In the genomic region with DNA sequence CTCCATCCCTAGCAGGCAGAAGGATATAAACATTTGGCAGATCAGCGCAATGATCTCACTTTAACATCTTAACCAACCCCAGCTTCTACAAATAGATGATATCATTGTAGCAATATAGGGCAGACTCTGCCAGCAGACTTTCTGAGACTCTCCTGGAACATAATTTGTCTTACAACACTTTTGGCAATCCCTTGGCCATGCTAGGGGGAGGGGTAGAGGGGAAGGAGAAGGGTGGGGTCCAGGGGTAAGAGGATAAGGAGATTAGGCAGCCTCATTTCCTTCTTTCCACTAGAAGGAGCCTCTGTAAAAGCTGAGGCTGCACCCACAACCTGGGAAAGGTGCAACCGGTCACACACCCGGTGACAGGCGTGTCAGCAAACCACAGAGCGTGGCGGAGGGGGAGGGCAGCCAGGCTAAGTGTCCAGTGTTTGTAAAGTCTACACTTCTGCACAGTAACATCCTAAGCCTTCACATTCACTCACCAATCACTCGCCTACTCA, we compare ENCODE assay signal across 1 cellular context.
A peak's percentile ranks its signal among the peaks of the same experiment; 100 is the strongest.
TF ChIP-seq lines count a peak whose summit lies in the region.

No MANE protein-coding gene starts in this region.

TF ChIP-seq in HEK293, 187 proteins besides CTCF, POLR2A, EP300 and RAD21 (continued from another document and continues in another):
- TF ChIP-seq, protein P1, sequence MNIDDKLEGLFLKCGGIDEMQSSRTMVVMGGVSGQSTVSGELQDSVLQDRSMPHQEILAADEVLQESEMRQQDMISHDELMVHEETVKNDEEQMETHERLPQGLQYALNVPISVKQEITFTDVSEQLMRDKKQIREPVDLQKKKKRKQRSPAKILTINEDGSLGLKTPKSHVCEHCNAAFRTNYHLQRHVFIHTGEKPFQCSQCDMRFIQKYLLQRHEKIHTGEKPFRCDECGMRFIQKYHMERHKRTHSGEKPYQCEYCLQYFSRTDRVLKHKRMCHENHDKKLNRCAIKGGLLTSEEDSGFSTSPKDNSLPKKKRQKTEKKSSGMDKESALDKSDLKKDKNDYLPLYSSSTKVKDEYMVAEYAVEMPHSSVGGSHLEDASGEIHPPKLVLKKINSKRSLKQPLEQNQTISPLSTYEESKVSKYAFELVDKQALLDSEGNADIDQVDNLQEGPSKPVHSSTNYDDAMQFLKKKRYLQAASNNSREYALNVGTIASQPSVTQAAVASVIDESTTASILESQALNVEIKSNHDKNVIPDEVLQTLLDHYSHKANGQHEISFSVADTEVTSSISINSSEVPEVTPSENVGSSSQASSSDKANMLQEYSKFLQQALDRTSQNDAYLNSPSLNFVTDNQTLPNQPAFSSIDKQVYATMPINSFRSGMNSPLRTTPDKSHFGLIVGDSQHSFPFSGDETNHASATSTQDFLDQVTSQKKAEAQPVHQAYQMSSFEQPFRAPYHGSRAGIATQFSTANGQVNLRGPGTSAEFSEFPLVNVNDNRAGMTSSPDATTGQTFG (tag by site-specific recombination; IDR thresholded peaks at IDR 0.05; ENCODE audit: borderline replicate concordance), result no peak
- TF ChIP-seq, protein P2, sequence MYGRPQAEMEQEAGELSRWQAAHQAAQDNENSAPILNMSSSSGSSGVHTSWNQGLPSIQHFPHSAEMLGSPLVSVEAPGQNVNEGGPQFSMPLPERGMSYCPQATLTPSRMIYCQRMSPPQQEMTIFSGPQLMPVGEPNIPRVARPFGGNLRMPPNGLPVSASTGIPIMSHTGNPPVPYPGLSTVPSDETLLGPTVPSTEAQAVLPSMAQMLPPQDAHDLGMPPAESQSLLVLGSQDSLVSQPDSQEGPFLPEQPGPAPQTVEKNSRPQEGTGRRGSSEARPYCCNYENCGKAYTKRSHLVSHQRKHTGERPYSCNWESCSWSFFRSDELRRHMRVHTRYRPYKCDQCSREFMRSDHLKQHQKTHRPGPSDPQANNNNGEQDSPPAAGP (tag by site-specific recombination; IDR thresholded peaks at IDR 0.05), result peak; percentile 96
- TF ChIP-seq, protein P3, sequence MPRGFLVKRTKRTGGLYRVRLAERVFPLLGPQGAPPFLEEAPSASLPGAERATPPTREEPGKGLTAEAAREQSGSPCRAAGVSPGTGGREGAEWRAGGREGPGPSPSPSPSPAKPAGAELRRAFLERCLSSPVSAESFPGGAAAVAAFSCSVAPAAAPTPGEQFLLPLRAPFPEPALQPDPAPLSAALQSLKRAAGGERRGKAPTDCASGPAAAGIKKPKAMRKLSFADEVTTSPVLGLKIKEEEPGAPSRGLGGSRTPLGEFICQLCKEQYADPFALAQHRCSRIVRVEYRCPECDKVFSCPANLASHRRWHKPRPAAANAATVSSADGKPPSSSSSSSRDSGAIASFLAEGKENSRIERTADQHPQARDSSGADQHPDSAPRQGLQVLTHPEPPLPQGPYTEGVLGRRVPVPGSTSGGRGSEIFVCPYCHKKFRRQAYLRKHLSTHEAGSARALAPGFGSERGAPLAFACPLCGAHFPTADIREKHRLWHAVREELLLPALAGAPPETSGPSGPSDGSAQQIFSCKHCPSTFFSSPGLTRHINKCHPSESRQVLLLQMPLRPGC (tag by site-specific recombination; IDR thresholded peaks at IDR 0.05), result peak; percentile 70
- no peak for TF ChIP-seq ZBTB7A (tag by site-specific recombination; IDR thresholded peaks at IDR 0.05; ENCODE audit: low read depth)
- no peak for TF ChIP-seq ZNF114 (tag by site-specific recombination; IDR thresholded peaks at IDR 0.05)
- no peak for TF ChIP-seq ZBTB21 (tag by site-specific recombination; IDR thresholded peaks at IDR 0.05)
- no peak for TF ChIP-seq ZNF777 (tag by site-specific recombination; IDR thresholded peaks at IDR 0.05; ENCODE audit: borderline replicate concordance)
- no peak for TF ChIP-seq TCF7L2 (IDR thresholded peaks at IDR 0.05; ENCODE audit: borderline replicate concordance, low read depth, low read length)
- no peak for TF ChIP-seq SALL2 (tag by site-specific recombination; IDR thresholded peaks at IDR 0.05; ENCODE audit: borderline replicate concordance)
- TF ChIP-seq ZNF560 (tag by site-specific recombination; IDR thresholded peaks at IDR 0.05; ENCODE audit: borderline replicate concordance), result no peak
- TF ChIP-seq, protein P4, sequence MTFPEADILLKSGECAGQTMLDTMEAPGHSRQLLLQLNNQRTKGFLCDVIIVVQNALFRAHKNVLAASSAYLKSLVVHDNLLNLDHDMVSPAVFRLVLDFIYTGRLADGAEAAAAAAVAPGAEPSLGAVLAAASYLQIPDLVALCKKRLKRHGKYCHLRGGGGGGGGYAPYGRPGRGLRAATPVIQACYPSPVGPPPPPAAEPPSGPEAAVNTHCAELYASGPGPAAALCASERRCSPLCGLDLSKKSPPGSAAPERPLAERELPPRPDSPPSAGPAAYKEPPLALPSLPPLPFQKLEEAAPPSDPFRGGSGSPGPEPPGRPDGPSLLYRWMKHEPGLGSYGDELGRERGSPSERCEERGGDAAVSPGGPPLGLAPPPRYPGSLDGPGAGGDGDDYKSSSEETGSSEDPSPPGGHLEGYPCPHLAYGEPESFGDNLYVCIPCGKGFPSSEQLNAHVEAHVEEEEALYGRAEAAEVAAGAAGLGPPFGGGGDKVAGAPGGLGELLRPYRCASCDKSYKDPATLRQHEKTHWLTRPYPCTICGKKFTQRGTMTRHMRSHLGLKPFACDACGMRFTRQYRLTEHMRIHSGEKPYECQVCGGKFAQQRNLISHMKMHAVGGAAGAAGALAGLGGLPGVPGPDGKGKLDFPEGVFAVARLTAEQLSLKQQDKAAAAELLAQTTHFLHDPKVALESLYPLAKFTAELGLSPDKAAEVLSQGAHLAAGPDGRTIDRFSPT (tag by site-specific recombination; IDR thresholded peaks at IDR 0.05), result no peak
- no peak for TF ChIP-seq GFI1B (tag by site-specific recombination; IDR thresholded peaks at IDR 0.05)
- TF ChIP-seq, protein P5, sequence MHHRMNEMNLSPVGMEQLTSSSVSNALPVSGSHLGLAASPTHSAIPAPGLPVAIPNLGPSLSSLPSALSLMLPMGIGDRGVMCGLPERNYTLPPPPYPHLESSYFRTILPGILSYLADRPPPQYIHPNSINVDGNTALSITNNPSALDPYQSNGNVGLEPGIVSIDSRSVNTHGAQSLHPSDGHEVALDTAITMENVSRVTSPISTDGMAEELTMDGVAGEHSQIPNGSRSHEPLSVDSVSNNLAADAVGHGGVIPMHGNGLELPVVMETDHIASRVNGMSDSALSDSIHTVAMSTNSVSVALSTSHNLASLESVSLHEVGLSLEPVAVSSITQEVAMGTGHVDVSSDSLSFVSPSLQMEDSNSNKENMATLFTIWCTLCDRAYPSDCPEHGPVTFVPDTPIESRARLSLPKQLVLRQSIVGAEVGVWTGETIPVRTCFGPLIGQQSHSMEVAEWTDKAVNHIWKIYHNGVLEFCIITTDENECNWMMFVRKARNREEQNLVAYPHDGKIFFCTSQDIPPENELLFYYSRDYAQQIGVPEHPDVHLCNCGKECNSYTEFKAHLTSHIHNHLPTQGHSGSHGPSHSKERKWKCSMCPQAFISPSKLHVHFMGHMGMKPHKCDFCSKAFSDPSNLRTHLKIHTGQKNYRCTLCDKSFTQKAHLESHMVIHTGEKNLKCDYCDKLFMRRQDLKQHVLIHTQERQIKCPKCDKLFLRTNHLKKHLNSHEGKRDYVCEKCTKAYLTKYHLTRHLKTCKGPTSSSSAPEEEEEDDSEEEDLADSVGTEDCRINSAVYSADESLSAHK (tag by site-specific recombination; IDR thresholded peaks at IDR 0.05), result no peak
- TF ChIP-seq ZNF629 (tag by site-specific recombination; IDR thresholded peaks at IDR 0.05), result peak; percentile 85
- TF ChIP-seq ZNF610 (tag by site-specific recombination; IDR thresholded peaks at IDR 0.05; ENCODE audit: borderline replicate concordance), result no peak
- no peak for TF ChIP-seq KLF16 (tag by site-specific recombination; IDR thresholded peaks at IDR 0.05)
- TF ChIP-seq, protein P6, sequence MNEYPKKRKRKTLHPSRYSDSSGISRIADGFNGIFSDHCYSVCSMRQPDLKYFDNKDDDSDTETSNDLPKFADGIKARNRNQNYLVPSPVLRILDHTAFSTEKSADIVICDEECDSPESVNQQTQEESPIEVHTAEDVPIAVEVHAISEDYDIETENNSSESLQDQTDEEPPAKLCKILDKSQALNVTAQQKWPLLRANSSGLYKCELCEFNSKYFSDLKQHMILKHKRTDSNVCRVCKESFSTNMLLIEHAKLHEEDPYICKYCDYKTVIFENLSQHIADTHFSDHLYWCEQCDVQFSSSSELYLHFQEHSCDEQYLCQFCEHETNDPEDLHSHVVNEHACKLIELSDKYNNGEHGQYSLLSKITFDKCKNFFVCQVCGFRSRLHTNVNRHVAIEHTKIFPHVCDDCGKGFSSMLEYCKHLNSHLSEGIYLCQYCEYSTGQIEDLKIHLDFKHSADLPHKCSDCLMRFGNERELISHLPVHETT (tag by site-specific recombination; IDR thresholded peaks at IDR 0.05), result 0 out of 2 replicates have a peak, but pooled peaks have one; percentile 55
- TF ChIP-seq ZNF423 (tag by site-specific recombination; IDR thresholded peaks at IDR 0.05), result no peak
- no peak for TF ChIP-seq ZNF571 (tag by site-specific recombination; IDR thresholded peaks at IDR 0.05)
- no peak for TF ChIP-seq ZNF837 (tag by site-specific recombination; IDR thresholded peaks at IDR 0.05)
- TF ChIP-seq ZEB2 (tag by site-specific recombination; IDR thresholded peaks at IDR 0.05), result peak; percentile 86
- TF ChIP-seq, protein P7, sequence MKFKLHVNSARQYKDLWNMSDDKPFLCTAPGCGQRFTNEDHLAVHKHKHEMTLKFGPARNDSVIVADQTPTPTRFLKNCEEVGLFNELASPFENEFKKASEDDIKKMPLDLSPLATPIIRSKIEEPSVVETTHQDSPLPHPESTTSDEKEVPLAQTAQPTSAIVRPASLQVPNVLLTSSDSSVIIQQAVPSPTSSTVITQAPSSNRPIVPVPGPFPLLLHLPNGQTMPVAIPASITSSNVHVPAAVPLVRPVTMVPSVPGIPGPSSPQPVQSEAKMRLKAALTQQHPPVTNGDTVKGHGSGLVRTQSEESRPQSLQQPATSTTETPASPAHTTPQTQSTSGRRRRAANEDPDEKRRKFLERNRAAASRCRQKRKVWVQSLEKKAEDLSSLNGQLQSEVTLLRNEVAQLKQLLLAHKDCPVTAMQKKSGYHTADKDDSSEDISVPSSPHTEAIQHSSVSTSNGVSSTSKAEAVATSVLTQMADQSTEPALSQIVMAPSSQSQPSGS (tag by site-specific recombination; IDR thresholded peaks at IDR 0.05; ENCODE audit: low read depth), result peak; percentile 88
- no peak; the same call in 1 of the 2 replicates for TF ChIP-seq ZBTB48 (tag by site-specific recombination; IDR thresholded peaks at IDR 0.05)
- 0 out of 2 replicates have a peak, but pooled peaks have one; percentile 40 for TF ChIP-seq KLF10 (tag by site-specific recombination; IDR thresholded peaks at IDR 0.05)
- TF ChIP-seq, protein P8, sequence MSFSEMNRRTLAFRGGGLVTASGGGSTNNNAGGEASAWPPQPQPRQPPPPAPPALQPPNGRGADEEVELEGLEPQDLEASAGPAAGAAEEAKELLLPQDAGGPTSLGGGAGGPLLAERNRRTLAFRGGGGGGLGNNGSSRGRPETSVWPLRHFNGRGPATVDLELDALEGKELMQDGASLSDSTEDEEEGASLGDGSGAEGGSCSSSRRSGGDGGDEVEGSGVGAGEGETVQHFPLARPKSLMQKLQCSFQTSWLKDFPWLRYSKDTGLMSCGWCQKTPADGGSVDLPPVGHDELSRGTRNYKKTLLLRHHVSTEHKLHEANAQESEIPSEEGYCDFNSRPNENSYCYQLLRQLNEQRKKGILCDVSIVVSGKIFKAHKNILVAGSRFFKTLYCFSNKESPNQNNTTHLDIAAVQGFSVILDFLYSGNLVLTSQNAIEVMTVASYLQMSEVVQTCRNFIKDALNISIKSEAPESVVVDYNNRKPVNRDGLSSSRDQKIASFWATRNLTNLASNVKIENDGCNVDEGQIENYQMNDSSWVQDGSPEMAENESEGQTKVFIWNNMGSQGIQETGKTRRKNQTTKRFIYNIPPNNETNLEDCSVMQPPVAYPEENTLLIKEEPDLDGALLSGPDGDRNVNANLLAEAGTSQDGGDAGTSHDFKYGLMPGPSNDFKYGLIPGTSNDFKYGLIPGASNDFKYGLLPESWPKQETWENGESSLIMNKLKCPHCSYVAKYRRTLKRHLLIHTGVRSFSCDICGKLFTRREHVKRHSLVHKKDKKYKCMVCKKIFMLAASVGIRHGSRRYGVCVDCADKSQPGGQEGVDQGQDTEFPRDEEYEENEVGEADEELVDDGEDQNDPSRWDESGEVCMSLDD (tag by site-specific recombination; IDR thresholded peaks at IDR 0.05), result no peak
- TF ChIP-seq ZNF621 (tag by site-specific recombination; IDR thresholded peaks at IDR 0.05), result no peak
- TF ChIP-seq, protein P9, sequence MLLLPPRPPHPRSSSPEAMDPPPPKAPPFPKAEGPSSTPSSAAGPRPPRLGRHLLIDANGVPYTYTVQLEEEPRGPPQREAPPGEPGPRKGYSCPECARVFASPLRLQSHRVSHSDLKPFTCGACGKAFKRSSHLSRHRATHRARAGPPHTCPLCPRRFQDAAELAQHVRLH (tag by site-specific recombination; IDR thresholded peaks at IDR 0.05), result no peak
- TF ChIP-seq, protein P10, sequence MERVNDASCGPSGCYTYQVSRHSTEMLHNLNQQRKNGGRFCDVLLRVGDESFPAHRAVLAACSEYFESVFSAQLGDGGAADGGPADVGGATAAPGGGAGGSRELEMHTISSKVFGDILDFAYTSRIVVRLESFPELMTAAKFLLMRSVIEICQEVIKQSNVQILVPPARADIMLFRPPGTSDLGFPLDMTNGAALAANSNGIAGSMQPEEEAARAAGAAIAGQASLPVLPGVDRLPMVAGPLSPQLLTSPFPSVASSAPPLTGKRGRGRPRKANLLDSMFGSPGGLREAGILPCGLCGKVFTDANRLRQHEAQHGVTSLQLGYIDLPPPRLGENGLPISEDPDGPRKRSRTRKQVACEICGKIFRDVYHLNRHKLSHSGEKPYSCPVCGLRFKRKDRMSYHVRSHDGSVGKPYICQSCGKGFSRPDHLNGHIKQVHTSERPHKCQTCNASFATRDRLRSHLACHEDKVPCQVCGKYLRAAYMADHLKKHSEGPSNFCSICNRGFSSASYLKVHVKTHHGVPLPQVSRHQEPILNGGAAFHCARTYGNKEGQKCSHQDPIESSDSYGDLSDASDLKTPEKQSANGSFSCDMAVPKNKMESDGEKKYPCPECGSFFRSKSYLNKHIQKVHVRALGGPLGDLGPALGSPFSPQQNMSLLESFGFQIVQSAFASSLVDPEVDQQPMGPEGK (tag by site-specific recombination; IDR thresholded peaks at IDR 0.05), result peak; percentile 46; the same call in 1 of the 2 replicates
